10 cellular contexts compared by ENCODE assay signal in genomic region chr11:10674991-10675440, GRCh38. TPM values are rescaled to one million over a fixed set of nuclear protein-coding genes. Genes with fewer than 3 reads are reported as not detected.
DNase-seq lines count a peak whose midpoint lies in the region; ATAC-seq and TF ChIP-seq lines count a peak whose summit lies in the region.
"Had no signal": no experiment of that assay in that cellular context is flagged by ENCODE, and none has a peak within 500 bp of the region (broad histone marks: within the 10 kb centered on the region; RNA-seq: fewer than 3 reads in every experiment).

No MANE protein-coding gene starts in this region.

- no peak overlapping the region for H3K4me3 ChIP-seq in colonic mucosa
- H3K4me3 ChIP-seq in sigmoid colon: peak overlapping the region in 3 of 4 donors; percentile 17 to 23 (median 23)
- no peak overlapping the region for H3K4me3 ChIP-seq in CD8-positive, alpha-beta T cell (ENCODE audit: low read depth, low read length)

- peaks cover 50% of the 10 kb centered on the region for H3K27me3 Mint-ChIP-seq in CD8-positive, alpha-beta T cell (ENCODE audit: low read depth)

- no peak overlapping the region for H3K4me3 Mint-ChIP-seq in CD8-positive, alpha-beta T cell
- H3K4me3 Mint-ChIP-seq: activated T-cell treated with anti-CD3 and anti-CD28 coated beads, Interleukin-2, amount 50 U/mL, for 72 hours had no signal

- H3K36me3 ChIP-seq in colonic mucosa (no peaks in the 10 kb centered on the region), sigmoid colon (peaks cover 0 to 8% (median 5%) of the 10 kb centered on the region in 4 donors)
- no peaks in the 10 kb centered on the region for H3K36me3 ChIP-seq in CD8-positive, alpha-beta T cell (ENCODE audit: insufficient read depth, low read length)

- H3K27ac Mint-ChIP-seq in CD8-positive, alpha-beta T cell: no peak overlapping the region
- H3K27ac Mint-ChIP-seq: activated T-cell treated with anti-CD3 and anti-CD28 coated beads, Interleukin-2, amount 50 U/mL, for 72 hours had no signal

- TF ChIP-seq POLR2A in sigmoid colon (IDR thresholded peaks at IDR 0.05): no peak

- ATAC-seq in left lobe of liver (peak; percentile 42), GM21447 (IDR thresholded peaks at IDR 0.05; ENCODE audit: unreplicated experiment) (no peak)
- ATAC-seq in CD8-positive, alpha-beta T cell: no peak
- ATAC-seq: activated T-cell treated with anti-CD3 and anti-CD28 coated beads, Interleukin-2, amount 50 U/mL, for 72 hours had no signal

- POLR2A ChIA-PET in CD8-positive, alpha-beta T cell (lab: Charles Lee): no interaction called here

- intact Hi-C loops in colonic mucosa (cut with DNase I): no loop called here
- intact Hi-C loops in sigmoid colon (cut with DNase I): loop anchor here (10.0 kb wide), 1 partner anchor 350 kb away; no protein-coding TSS in a partner anchor
- intact Hi-C loops in CD8-positive, alpha-beta T cell (cut with DNase I, micrococcal nuclease): no loop called here

- H3K9ac ChIP-seq in colonic mucosa (ENCODE audit: low read depth in 2 of 2, low read length in 2 of 2): no peak overlapping the region

- H3K27ac ChIP-seq in colonic mucosa (peak overlapping the region; percentile 39), sigmoid colon (peak overlapping the region; percentile 80 to 85 (median 84))
- H3K27ac ChIP-seq in CD8-positive, alpha-beta T cell (ENCODE audit: low read depth, low read length): no peak overlapping the region

- H3K9me3 ChIP-seq in colonic mucosa (no peaks in the 10 kb centered on the region), sigmoid colon (no peaks in the 10 kb centered on the region)
- H3K9me3 ChIP-seq in CD8-positive, alpha-beta T cell (ENCODE audit: low read length): no peaks in the 10 kb centered on the region

- no peaks in the 10 kb centered on the region for H3K9me3 Mint-ChIP-seq in CD8-positive, alpha-beta T cell
- H3K9me3 Mint-ChIP-seq: activated T-cell treated with anti-CD3 and anti-CD28 coated beads, Interleukin-2, amount 50 U/mL, for 72 hours had no signal

- no peaks in the 10 kb centered on the region for H3K4me1 Mint-ChIP-seq in CD8-positive, alpha-beta T cell (ENCODE audit: low read depth)

- WGBS in sigmoid colon, 2 donors: 16 to 36% methylated on average over 8 of the region's 8 CpGs

- CTCF ChIA-PET in CD8-positive, alpha-beta T cell (lab: Charles Lee): no interaction called here

- H3K27me3 ChIP-seq in colonic mucosa (no peaks in the 10 kb centered on the region), sigmoid colon (no peaks in the 10 kb centered on the region)
- H3K27me3 ChIP-seq in CD8-positive, alpha-beta T cell (ENCODE audit: insufficient read depth, low read length): no peaks in the 10 kb centered on the region

- in situ Hi-C loops in GM13976 (cut with MboI; ENCODE audit: low sequenced_read_pairs, unreplicated experiment): no loop called here

- no peaks in the 10 kb centered on the region for H3K36me3 Mint-ChIP-seq in CD8-positive, alpha-beta T cell

- peaks cover 5% of the 10 kb centered on the region for H3K4me1 ChIP-seq in colonic mucosa
- H3K4me1 ChIP-seq in sigmoid colon: peaks cover 0 to 70% (median 58%) of the 10 kb centered on the region in 4 donors
- no peaks in the 10 kb centered on the region for H3K4me1 ChIP-seq in CD8-positive, alpha-beta T cell (ENCODE audit: insufficient read depth, low read length)

- TF ChIP-seq CTCF in colonic mucosa (IDR thresholded peaks at IDR 0.05): no peak
- no peak for TF ChIP-seq CTCF in sigmoid colon (IDR thresholded peaks at IDR 0.05)
- TF ChIP-seq CTCF in GM13976 (IDR thresholded peaks at IDR 0.05; ENCODE audit: borderline replicate concordance, control extremely low read depth, extremely low read depth, insufficient read depth, missing control alignments): no peak
- TF ChIP-seq CTCF in CD8-positive, alpha-beta T cell (IDR thresholded peaks at IDR 0.05): no peak

- DNase-seq in C1 segment of cervical spinal cord (lab: John Stamatoyannopoulos, UW) (peak in 8 of 14 donors; percentile 42 to 86 (median 56)), colonic mucosa (no peak), left lobe of liver (ENCODE audit: low spot score) (no peak), sigmoid colon (peak; percentile 77), COR-L47 (lab: John Stamatoyannopoulos, UW) (no peak), GM13976 (ENCODE audit: low spot score) (no peak)
- DNase-seq in CD8-positive, alpha-beta T cell: no peak
- DNase-seq: activated T-cell treated with anti-CD3 and anti-CD28 coated beads, Interleukin-2, amount 50 U/mL, for 72 hours; stimulated activated CD4-positive, alpha-beta T cell treated with anti-CD3 and anti-CD28 coated beads, Interleukin-4, amount 100 ng/mL, for 1 hour had no signal

- TF ChIP-seq EP300 in sigmoid colon (IDR thresholded peaks at IDR 0.05): no peak

RNA-seq across cellular contexts. Expression of gene IRAG1, which starts 18.5 kb away (rescaled TPM):
- 10 to 100 TPM in 1 of 2 donors, 1 to 10 TPM in 1; 3.5 to 18.7 TPM for total RNA-seq in colonic mucosa
- 0.53 TPM for total RNA-seq in left lobe of liver
- total RNA-seq in sigmoid colon: 100 to 1,000 TPM in 3 of 4 donors, 10 to 100 TPM in 1; 96.1 to 153 (median 125) TPM
- 10 to 100 TPM in 1 of 3 donors, 1 to 10 TPM in 2; 1.8 to 10.6 (median 2.3) TPM for polyA plus RNA-seq in sigmoid colon
- not detected for total RNA-seq in CD8-positive, alpha-beta T cell

Comparison
In these comparisons a context has a peak if more than half of its experiments do, and no peak if none do; other contexts are left out.
1. DNase-seq: peak in C1 segment of cervical spinal cord (8 of 14) and sigmoid colon (single experiment); none in colonic mucosa (single experiment), left lobe of liver (single experiment), COR-L47 (single experiment), GM13976 (single experiment) and CD8-positive, alpha-beta T cell (0 of 7).
2. H3K4me3 ChIP-seq: peak in sigmoid colon (3 of 4); none in colonic mucosa (single experiment) and CD8-positive, alpha-beta T cell (single experiment).
3. RNA of gene IRAG1, which starts 18.5 kb away (total RNA-seq): 96.1 to 153 TPM in sigmoid colon; 3.5 to 18.7 TPM in colonic mucosa, 0.53 TPM in left lobe of liver (single experiment) and not detected in CD8-positive, alpha-beta T cell; every median in the first group is over 4 times any median in the second.